ENCODE assay signal across 8 cellular contexts in the genomic region with DNA sequence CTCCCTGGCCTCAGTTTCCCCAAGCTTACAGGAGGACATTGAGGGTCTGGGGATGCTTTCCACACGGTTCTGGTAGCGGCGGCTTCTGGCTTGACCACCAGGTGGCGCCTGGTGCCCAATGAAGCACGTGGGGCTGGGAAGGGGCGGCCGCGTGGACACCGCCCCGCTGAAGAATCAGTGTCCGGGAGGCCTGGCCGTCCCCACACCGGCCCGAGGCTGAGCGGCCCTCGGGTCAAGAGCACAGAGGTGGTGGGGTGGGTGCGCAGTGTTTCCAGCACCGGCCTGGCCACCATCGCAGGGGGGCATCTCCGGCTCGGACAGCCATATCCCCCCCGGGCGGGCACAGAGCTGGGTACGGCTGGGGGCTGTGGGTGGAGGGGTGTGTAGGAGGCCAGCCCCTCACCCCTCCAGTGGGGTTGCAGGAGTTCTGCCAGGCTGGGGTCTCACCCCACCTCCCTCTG. TPM values are rescaled to one million over a fixed set of nuclear protein-coding genes. Genes with fewer than 3 reads are reported as not detected.
A peak's percentile ranks its signal among the peaks of the same experiment; 100 is the strongest.
DNase-seq lines count a peak whose midpoint lies in the region; ATAC-seq, FAIRE-seq and TF ChIP-seq lines count a peak whose summit lies in the region.

No MANE protein-coding gene starts in this region.

- H3K36me3 ChIP-seq in SJSA1 (no peaks in the 10 kb centered on the region; the same call in 1 of the 2 replicates), prostate gland (no peaks in the 10 kb centered on the region), uterus (no peaks in the 10 kb centered on the region)

- no peak for ATAC-seq in HG03175 (IDR thresholded peaks at IDR 0.05; ENCODE audit: unreplicated experiment)

- no peak for DNase-seq in AG09309 (ENCODE audit: low read depth)
- peak; percentile 62 for DNase-seq in H54 (ENCODE audit: insufficient read length, low spot score)
- peak; percentile 58 to 77 for DNase-seq in SJSA1 (ENCODE audit: low read depth in 1 of 2, low spot score in 2 of 2)
- DNase-seq in activated naive CD4-positive, alpha-beta T cell treated with Interleukin-2 at 50 U/mL for 16 hours: peak; percentile 77
- peak; percentile 87 for DNase-seq in glutamatergic neuron
- DNase-seq in prostate gland (ENCODE audit: low spot score): no peak
- DNase-seq in uterus: peak; percentile 74 to 77

- H3K4me3 Mint-ChIP-seq in glutamatergic neuron (ENCODE audit: unreplicated experiment): no peak overlapping the region

- TF ChIP-seq CTCF in AG09309 (IDR thresholded peaks at IDR 0.05; ENCODE audit: control insufficient read depth, insufficient read depth, low read depth, low read length, missing control alignments) (peak; percentile 92), glutamatergic neuron (IDR thresholded peaks at IDR 0.05; ENCODE audit: partially characterized antibody, unreplicated experiment) (peak; percentile 95), prostate gland (IDR thresholded peaks at IDR 0.05) (peak; percentile 90 to 96 (median 96)), uterus (IDR thresholded peaks at IDR 0.05) (peak; percentile 92 to 96 (median 95))

- H3K27me3 Mint-ChIP-seq in glutamatergic neuron (ENCODE audit: unreplicated experiment): peaks cover 7% of the 10 kb centered on the region

- intact Hi-C loops in prostate gland (cut with DNase I): loop anchor here (5.0 kb wide), 1 partner anchor 175 kb away; a partner anchor contains a TSS
- intact Hi-C loops in uterus (cut with DNase I; ENCODE audit: low total_unique reads): no loop called here

- no peaks in the 10 kb centered on the region for H3K9me3 ChIP-seq in SJSA1 (replicated peaks)
- no peaks in the 10 kb centered on the region for H3K9me3 ChIP-seq in prostate gland
- no peaks in the 10 kb centered on the region for H3K9me3 ChIP-seq in uterus

- no peak for FAIRE-seq in H54 (lab: Jason Lieb, UNC)

- no peaks in the 10 kb centered on the region for H3K36me3 Mint-ChIP-seq in glutamatergic neuron (ENCODE audit: unreplicated experiment)

- no peak overlapping the region for H3K4me3 ChIP-seq in AG09309 (ENCODE audit: control insufficient read depth, low read depth, low read length)
- no peak overlapping the region for H3K4me3 ChIP-seq in SJSA1
- H3K4me3 ChIP-seq in prostate gland: no peak overlapping the region
- no peak overlapping the region for H3K4me3 ChIP-seq in uterus

- H3K27ac ChIP-seq in SJSA1 (no peak overlapping the region), prostate gland (no peak overlapping the region), uterus (no peak overlapping the region)

- H3K27ac Mint-ChIP-seq in glutamatergic neuron (ENCODE audit: unreplicated experiment): no peak overlapping the region

- H3K4me1 Mint-ChIP-seq in glutamatergic neuron (ENCODE audit: low read depth, unreplicated experiment): no peaks in the 10 kb centered on the region

- TF ChIP-seq POLR2A in H54 (IDR thresholded peaks at IDR 0.05; ENCODE audit: low read depth, low read length) (no peak), prostate gland (IDR thresholded peaks at IDR 0.05) (no peak), uterus (IDR thresholded peaks at IDR 0.05) (peak in 1 of 2 donors; percentile 33)

- H3K4me1 ChIP-seq in SJSA1 (replicated peaks): peaks cover 3% of the 10 kb centered on the region; the same call in 1 of the 2 replicates
- peaks cover 6% of the 10 kb centered on the region for H3K4me1 ChIP-seq in prostate gland (replicated peaks)
- H3K4me1 ChIP-seq in uterus: peaks cover 0 to 14% of the 10 kb centered on the region in 2 donors

- no peaks in the 10 kb centered on the region for H3K27me3 ChIP-seq in SJSA1 (replicated peaks)
- H3K27me3 ChIP-seq in prostate gland (replicated peaks; ENCODE audit: insufficient read depth): no peaks in the 10 kb centered on the region
- H3K27me3 ChIP-seq in uterus: no peaks in the 10 kb centered on the region

- H3K9me3 Mint-ChIP-seq in glutamatergic neuron (ENCODE audit: unreplicated experiment): peaks cover 3% of the 10 kb centered on the region

- WGBS in prostate gland: 9% methylated on average over 21 of the region's 24 CpGs

RNA-seq across cellular contexts. Expression of a gene that starts 27.8 kb away (rescaled TPM):
- total RNA-seq in SJSA1 (2014; rRNA removed; shearing (Covaris generic)): 4.9 and 11.9 TPM in 2 replicates
- 1.8 TPM for total RNA-seq in glutamatergic neuron (ENCODE audit: unreplicated experiment)
- total RNA-seq in prostate gland: 10 to 100 TPM; 21.2 to 27.3 TPM
- total RNA-seq in uterus: 10 to 100 TPM in 2 of 4 donors, 1 to 10 TPM in 2; 1.8 to 24.8 (median 14.0) TPM

Comparison
In these comparisons a context has a peak if more than half of its experiments do, and no peak if none do; other contexts are left out.
1. DNase-seq: peak in H54 (single experiment), SJSA1 (2 of 2), activated naive CD4-positive, alpha-beta T cell treated with Interleukin-2 at 50 U/mL for 16 hours (single experiment), glutamatergic neuron (single experiment) and uterus (2 of 2); none in AG09309 (single experiment) and prostate gland (single experiment).
2. Peak in every context shown above with its lines, with median percentiles within 50 percentile points of each other: CTCF ChIP-seq.